ENCODE assay signal across 1 cellular context in genomic region chr20:48923149-48923718, GRCh38.
TF ChIP-seq lines count a peak whose summit lies in the region.

No MANE protein-coding gene starts in this region.

TF ChIP-seq in HepG2, 621 proteins besides CTCF, POLR2A, EP300 and RAD21 (continued from another document and continues in another):
- TF ChIP-seq RERE (CRISPR knock-in tag; IDR thresholded peaks at IDR 0.05; ENCODE audit: low read depth) (no peak; the same call in 1 of the 2 replicates), ZNF160 (CRISPR knock-in tag; IDR thresholded peaks at IDR 0.05) (no peak), ZSCAN12 (CRISPR knock-in tag; IDR thresholded peaks at IDR 0.05) (no peak), TOPORS (CRISPR knock-in tag; IDR thresholded peaks at IDR 0.05) (0 out of 2 replicates have a peak, but pooled peaks have one; percentile 33), ZNF20 (CRISPR knock-in tag; IDR thresholded peaks at IDR 0.05) (no peak), ZNF766 (CRISPR knock-in tag; IDR thresholded peaks at IDR 0.05; ENCODE audit: borderline replicate concordance) (no peak), ZBTB38 (CRISPR knock-in tag; IDR thresholded peaks at IDR 0.05) (no peak), TCF7 (IDR thresholded peaks at IDR 0.05; ENCODE audit: low read depth) (0 out of 2 replicates have a peak, but pooled peaks have one; percentile 13), ZNF207 (IDR thresholded peaks at IDR 0.05; ENCODE audit: borderline replicate concordance) (no peak), ZSCAN20 (CRISPR knock-in tag; IDR thresholded peaks at IDR 0.05; ENCODE audit: borderline replicate concordance) (no peak), SAFB2 (CRISPR knock-in tag; IDR thresholded peaks at IDR 0.05; ENCODE audit: borderline replicate concordance, low read depth) (no peak), ELF1 (CRISPR knock-in tag; IDR thresholded peaks at IDR 0.05) (no peak), GATAD2A (CRISPR knock-in tag; IDR thresholded peaks at IDR 0.05) (peak; percentile 94), KIAA2018 (CRISPR knock-in tag; IDR thresholded peaks at IDR 0.05; ENCODE audit: borderline replicate concordance) (no peak), HOXD1 (CRISPR knock-in tag; IDR thresholded peaks at IDR 0.05) (no peak), HINFP (CRISPR knock-in tag; IDR thresholded peaks at IDR 0.05; ENCODE audit: low read depth) (peak; percentile 25; the same call in 1 of the 2 replicates), ZFP62 (CRISPR knock-in tag; IDR thresholded peaks at IDR 0.05) (no peak), ZNF264 (CRISPR knock-in tag; IDR thresholded peaks at IDR 0.05) (peak; percentile 46; the same call in 1 of the 2 replicates), MEF2D (CRISPR knock-in tag; IDR thresholded peaks at IDR 0.05) (no peak), ZBTB8A (CRISPR knock-in tag; IDR thresholded peaks at IDR 0.05; ENCODE audit: borderline replicate concordance, low read depth) (no peak), EED (CRISPR knock-in tag; IDR thresholded peaks at IDR 0.05) (no peak)
- TF ChIP-seq, protein P1, sequence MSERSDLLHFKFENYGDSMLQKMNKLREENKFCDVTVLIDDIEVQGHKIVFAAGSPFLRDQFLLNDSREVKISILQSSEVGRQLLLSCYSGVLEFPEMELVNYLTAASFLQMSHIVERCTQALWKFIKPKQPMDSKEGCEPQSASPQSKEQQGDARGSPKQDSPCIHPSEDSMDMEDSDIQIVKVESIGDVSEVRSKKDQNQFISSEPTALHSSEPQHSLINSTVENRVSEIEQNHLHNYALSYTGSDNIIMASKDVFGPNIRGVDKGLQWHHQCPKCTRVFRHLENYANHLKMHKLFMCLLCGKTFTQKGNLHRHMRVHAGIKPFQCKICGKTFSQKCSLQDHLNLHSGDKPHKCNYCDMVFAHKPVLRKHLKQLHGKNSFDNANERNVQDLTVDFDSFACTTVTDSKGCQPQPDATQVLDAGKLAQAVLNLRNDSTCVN (CRISPR knock-in tag; IDR thresholded peaks at IDR 0.05; ENCODE audit: borderline replicate concordance), result peak; percentile 95
- TF ChIP-seq, protein P2, sequence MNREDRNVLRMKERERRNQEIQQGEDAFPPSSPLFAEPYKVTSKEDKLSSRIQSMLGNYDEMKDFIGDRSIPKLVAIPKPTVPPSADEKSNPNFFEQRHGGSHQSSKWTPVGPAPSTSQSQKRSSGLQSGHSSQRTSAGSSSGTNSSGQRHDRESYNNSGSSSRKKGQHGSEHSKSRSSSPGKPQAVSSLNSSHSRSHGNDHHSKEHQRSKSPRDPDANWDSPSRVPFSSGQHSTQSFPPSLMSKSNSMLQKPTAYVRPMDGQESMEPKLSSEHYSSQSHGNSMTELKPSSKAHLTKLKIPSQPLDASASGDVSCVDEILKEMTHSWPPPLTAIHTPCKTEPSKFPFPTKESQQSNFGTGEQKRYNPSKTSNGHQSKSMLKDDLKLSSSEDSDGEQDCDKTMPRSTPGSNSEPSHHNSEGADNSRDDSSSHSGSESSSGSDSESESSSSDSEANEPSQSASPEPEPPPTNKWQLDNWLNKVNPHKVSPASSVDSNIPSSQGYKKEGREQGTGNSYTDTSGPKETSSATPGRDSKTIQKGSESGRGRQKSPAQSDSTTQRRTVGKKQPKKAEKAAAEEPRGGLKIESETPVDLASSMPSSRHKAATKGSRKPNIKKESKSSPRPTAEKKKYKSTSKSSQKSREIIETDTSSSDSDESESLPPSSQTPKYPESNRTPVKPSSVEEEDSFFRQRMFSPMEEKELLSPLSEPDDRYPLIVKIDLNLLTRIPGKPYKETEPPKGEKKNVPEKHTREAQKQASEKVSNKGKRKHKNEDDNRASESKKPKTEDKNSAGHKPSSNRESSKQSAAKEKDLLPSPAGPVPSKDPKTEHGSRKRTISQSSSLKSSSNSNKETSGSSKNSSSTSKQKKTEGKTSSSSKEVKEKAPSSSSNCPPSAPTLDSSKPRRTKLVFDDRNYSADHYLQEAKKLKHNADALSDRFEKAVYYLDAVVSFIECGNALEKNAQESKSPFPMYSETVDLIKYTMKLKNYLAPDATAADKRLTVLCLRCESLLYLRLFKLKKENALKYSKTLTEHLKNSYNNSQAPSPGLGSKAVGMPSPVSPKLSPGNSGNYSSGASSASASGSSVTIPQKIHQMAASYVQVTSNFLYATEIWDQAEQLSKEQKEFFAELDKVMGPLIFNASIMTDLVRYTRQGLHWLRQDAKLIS (CRISPR knock-in tag; IDR thresholded peaks at IDR 0.05), result peak; percentile 89
- TF ChIP-seq, protein P3, sequence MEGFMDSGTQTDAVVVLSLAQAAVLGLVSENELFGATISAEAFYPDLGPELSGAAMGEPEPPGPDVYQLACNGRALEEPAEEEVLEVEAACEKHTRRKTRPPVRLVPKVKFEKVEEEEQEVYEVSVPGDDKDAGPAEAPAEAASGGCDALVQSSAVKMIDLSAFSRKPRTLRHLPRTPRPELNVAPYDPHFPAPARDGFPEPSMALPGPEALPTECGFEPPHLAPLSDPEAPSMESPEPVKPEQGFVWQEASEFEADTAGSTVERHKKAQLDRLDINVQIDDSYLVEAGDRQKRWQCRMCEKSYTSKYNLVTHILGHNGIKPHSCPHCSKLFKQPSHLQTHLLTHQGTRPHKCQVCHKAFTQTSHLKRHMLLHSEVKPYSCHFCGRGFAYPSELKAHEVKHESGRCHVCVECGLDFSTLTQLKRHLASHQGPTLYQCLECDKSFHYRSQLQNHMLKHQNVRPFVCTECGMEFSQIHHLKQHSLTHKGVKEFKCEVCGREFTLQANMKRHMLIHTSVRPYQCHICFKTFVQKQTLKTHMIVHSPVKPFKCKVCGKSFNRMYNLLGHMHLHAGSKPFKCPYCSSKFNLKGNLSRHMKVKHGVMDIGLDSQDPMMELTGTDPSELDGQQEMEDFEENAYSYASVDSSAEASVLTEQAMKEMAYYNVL (CRISPR knock-in tag; IDR thresholded peaks at IDR 0.05; ENCODE audit: borderline replicate concordance), result no peak
